ENCODE assay signal across 1 cellular context in the genomic region with DNA sequence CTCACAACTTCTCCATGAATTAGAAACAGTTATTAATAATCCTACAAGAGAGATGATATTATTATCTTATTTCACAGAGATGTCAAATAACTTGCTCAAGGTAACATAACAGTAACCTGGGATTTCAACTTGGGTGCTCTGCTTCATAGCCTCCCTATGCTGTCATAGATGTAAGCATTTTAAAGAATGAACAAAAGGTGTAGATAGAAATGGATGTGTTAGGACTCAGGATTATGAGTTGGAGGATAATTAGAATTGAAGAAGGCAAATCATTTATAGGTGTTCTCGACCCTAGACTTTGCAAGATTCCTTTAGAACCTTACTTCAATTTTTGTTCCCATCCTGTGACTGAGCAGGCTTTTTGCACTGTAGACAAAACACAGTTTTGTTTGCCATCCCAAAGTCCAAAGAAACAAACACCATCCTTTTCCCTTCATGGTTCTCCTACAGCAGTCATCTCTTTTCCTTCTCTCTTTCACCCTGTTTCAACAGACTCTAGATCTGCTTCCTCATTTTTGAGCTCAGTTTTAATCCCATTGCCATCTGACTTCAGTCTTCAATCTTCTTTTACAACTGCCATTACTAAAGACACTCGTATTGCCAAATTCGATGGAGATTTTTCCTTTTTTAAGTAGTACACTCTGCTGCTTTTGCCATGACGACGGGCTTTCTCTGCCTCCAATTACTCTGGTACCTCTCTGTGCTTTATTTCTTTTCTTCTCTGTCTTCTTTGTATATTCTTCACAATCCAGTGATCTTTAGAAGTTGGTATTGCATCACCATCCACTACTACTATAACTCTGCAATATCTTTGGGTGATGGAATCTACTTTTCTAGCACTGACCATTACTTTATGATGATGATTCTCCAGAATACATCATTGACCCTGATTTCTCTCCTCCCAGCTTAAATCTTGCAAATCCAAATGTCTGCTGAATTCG.
TF ChIP-seq lines count a peak whose summit lies in the region.

No MANE protein-coding gene starts in this region.

TF ChIP-seq in IMR-90, 13 proteins besides CTCF, POLR2A, EP300 and RAD21 (continued from another document):
- TF ChIP-seq ELK1 (IDR thresholded peaks at IDR 0.05; ENCODE audit: borderline replicate concordance, low read depth, low read length): no peak
TF ChIP-seq in IMR-90: peak in this region for 1.
